ENCODE assay signal across 9 cellular contexts in genomic region chr1:165403835-165404482, GRCh38. TPM values are rescaled to one million over a fixed set of nuclear protein-coding genes. Genes with fewer than 3 reads are reported as not detected.
DNase-seq lines count a peak whose midpoint lies in the region; ATAC-seq lines count a peak whose summit lies in the region.
"Had no signal": no experiment of that assay in that cellular context is flagged by ENCODE, and none has a peak within 500 bp of the region (broad histone marks: within the 10 kb centered on the region; RNA-seq: fewer than 3 reads in every experiment).

No MANE protein-coding gene starts in this region.

- intact Hi-C loops in activated CD4-positive, alpha-beta T cell treated with anti-CD3 and anti-CD28 coated beads, Interleukin-2, amount 10 ng/mL, durations not matched to agents 24 days and 14 days (cut with micrococcal nuclease), result loop anchor here (1.0 kb wide), 1 partner anchor 189 kb away; no protein-coding TSS in a partner anchor
- intact Hi-C loops in Right ventricle myocardium superior (cut with DNase I), result loop anchor here (2.0 kb wide), 1 partner anchor 189 kb away; no protein-coding TSS in a partner anchor
- intact Hi-C loops in sciatic nerve (cut with DNase I), result no loop called here

- no peaks in the 10 kb centered on the region for H3K36me3 Mint-ChIP-seq in activated CD4-positive, alpha-beta T cell treated with anti-CD3 and anti-CD28 coated beads, Interleukin-2, amount 10 ng/mL, durations not matched to agents 24 days and 14 days (ENCODE audit: low read depth)
- H3K36me3 Mint-ChIP-seq: CD8-positive, alpha-beta memory T cell had no signal

- ATAC-seq in GM21723 (IDR thresholded peaks at IDR 0.05; ENCODE audit: unreplicated experiment) (peak; percentile 77), Right ventricle myocardium superior (ENCODE audit: poor library complexity) (peak; percentile 77), sciatic nerve (peak; percentile 52)

- H3K4me3 Mint-ChIP-seq in activated CD4-positive, alpha-beta T cell treated with anti-CD3 and anti-CD28 coated beads, Interleukin-2, amount 10 ng/mL, durations not matched to agents 24 days and 14 days, result no peak overlapping the region
- H3K4me3 Mint-ChIP-seq: CD8-positive, alpha-beta memory T cell had no signal

- peaks cover 44% of the 10 kb centered on the region for H3K27me3 Mint-ChIP-seq in activated CD4-positive, alpha-beta T cell treated with anti-CD3 and anti-CD28 coated beads, Interleukin-2, amount 10 ng/mL, durations not matched to agents 24 days and 14 days

- peaks cover 2% of the 10 kb centered on the region for H3K4me1 Mint-ChIP-seq in activated CD4-positive, alpha-beta T cell treated with anti-CD3 and anti-CD28 coated beads, Interleukin-2, amount 10 ng/mL, durations not matched to agents 24 days and 14 days

- DNase-seq in NCI-H1694 treated with DMSO at 0.1 percent for 48 hours (lab: John Stamatoyannopoulos, UW) (peak; percentile 16), NCI-H1694 (lab: John Stamatoyannopoulos, UW) (no peak), NAMALWA (ENCODE audit: low spot score) (peak; percentile 59), Right ventricle myocardium superior (no peak), sciatic nerve (ENCODE audit: low spot score) (no peak), NCI-H1048 (lab: John Stamatoyannopoulos, UW) (no peak)
- DNase-seq in activated CD4-positive, alpha-beta T cell treated with anti-CD3 and anti-CD28 coated beads, Interleukin-2, amount 10 ng/mL, durations not matched to agents 24 days and 14 days, result peak; percentile 83

- no peaks in the 10 kb centered on the region for H3K9me3 Mint-ChIP-seq in activated CD4-positive, alpha-beta T cell treated with anti-CD3 and anti-CD28 coated beads, Interleukin-2, amount 10 ng/mL, durations not matched to agents 24 days and 14 days
- H3K9me3 Mint-ChIP-seq: CD8-positive, alpha-beta memory T cell had no signal

- no peak overlapping the region for H3K27ac Mint-ChIP-seq in activated CD4-positive, alpha-beta T cell treated with anti-CD3 and anti-CD28 coated beads, Interleukin-2, amount 10 ng/mL, durations not matched to agents 24 days and 14 days
- H3K27ac Mint-ChIP-seq: CD8-positive, alpha-beta memory T cell had no signal

RNA-seq across cellular contexts. Expression of gene RXRG, which starts 41.0 kb away (rescaled TPM):
- total RNA-seq in activated CD4-positive, alpha-beta T cell treated with anti-CD3 and anti-CD28 coated beads, Interleukin-2, amount 10 ng/mL, durations not matched to agents 24 days and 14 days, result not detected in 2 replicates
- total RNA-seq in Right ventricle myocardium superior, result 3.3 TPM
- 11.9 TPM for total RNA-seq in sciatic nerve
- total RNA-seq: CD8-positive, alpha-beta memory T cell had no signal

RNA-seq across cellular contexts. Expression of gene LMX1A, which starts 47.4 kb away (rescaled TPM):
- total RNA-seq in activated CD4-positive, alpha-beta T cell treated with anti-CD3 and anti-CD28 coated beads, Interleukin-2, amount 10 ng/mL, durations not matched to agents 24 days and 14 days, result not detected in 2 replicates
- total RNA-seq in Right ventricle myocardium superior (not detected), sciatic nerve (0.22 TPM)
- total RNA-seq: CD8-positive, alpha-beta memory T cell had no signal

Comparison
In these comparisons a context has a peak if more than half of its experiments do, and no peak if none do; other contexts are left out.
1. DNase-seq: peak in NCI-H1694 treated with DMSO at 0.1 percent for 48 hours (single experiment), NAMALWA (single experiment) and activated CD4-positive, alpha-beta T cell treated with anti-CD3 and anti-CD28 coated beads, Interleukin-2, amount 10 ng/mL, durations not matched to agents 24 days and 14 days (single experiment); none in NCI-H1694 (single experiment), Right ventricle myocardium superior (single experiment), sciatic nerve (single experiment) and NCI-H1048 (single experiment).
2. Peak in every context shown above with its lines, with median percentiles within 50 percentile points of each other: ATAC-seq.